Comparison of ENCODE assay signal across 11 cellular contexts in genomic region chr7:1842321-1843221, GRCh38.
DNase-seq lines count a peak whose midpoint lies in the region; ATAC-seq and TF ChIP-seq lines count a peak whose summit lies in the region.
"Had no signal": no experiment of that assay in that cellular context is flagged by ENCODE, and none has a peak within 500 bp of the region (broad histone marks: within the 10 kb centered on the region; RNA-seq: fewer than 3 reads in every experiment).

No MANE protein-coding gene starts in this region.

- no peaks in the 10 kb centered on the region for H3K36me3 ChIP-seq in H7 (replicated peaks; ENCODE audit: control insufficient read depth, insufficient read depth, low read length)
- H3K36me3 ChIP-seq: adrenal gland had no signal

- ATAC-seq in WTC11, result peak; percentile 53
- ATAC-seq in left lobe of liver, result peak; percentile 95
- no peak for ATAC-seq in stimulated activated memory B cell treated with anti-CD40 and anti-IgM and Interleukin-4, amounts not matched to agents 10 μg/mL and 1 μg/mL and 100 μg/mL, for 72 hours
- no peak for ATAC-seq in HG03108 (IDR thresholded peaks at IDR 0.05; ENCODE audit: unreplicated experiment)

- no peaks in the 10 kb centered on the region for H3K36me3 Mint-ChIP-seq in WTC11
- peaks cover 42% of the 10 kb centered on the region for H3K36me3 Mint-ChIP-seq in stimulated activated memory B cell treated with anti-CD40 and anti-IgM and Interleukin-4, amounts not matched to agents 10 μg/mL and 1 μg/mL and 100 μg/mL, for 72 hours

- TF ChIP-seq CTCF in WTC11 (IDR thresholded peaks at IDR 0.05), result no peak

- peak; percentile 80 for DNase-seq in H7
- DNase-seq in WTC11 (ENCODE audit: low spot score), result peak; percentile 30
- DNase-seq in left lobe of liver (ENCODE audit: low spot score), result peak; percentile 89
- DNase-seq in activated CD4-positive, alpha-beta T cell treated with anti-CD3 and anti-CD28 coated beads, Interleukin-2, amount 50 U/mL, for 48 hours, result no peak
- no peak for DNase-seq in caudate nucleus (lab: John Stamatoyannopoulos, UW)
- DNase-seq: DMS153; effector CD4-positive, alpha-beta T cell; NCI-H1930 had no signal

- no peaks in the 10 kb centered on the region for H3K27me3 ChIP-seq in H7 (ENCODE audit: control insufficient read depth, insufficient read depth, low read length)
- H3K27me3 ChIP-seq: adrenal gland had no signal

- no peaks in the 10 kb centered on the region for H3K27me3 Mint-ChIP-seq in WTC11 (ENCODE audit: low read depth)
- H3K27me3 Mint-ChIP-seq in stimulated activated memory B cell treated with anti-CD40 and anti-IgM and Interleukin-4, amounts not matched to agents 10 μg/mL and 1 μg/mL and 100 μg/mL, for 72 hours, result no peaks in the 10 kb centered on the region

- H3K27ac ChIP-seq in caudate nucleus (ENCODE audit: low read depth, low read length), result no peak overlapping the region
- H3K27ac ChIP-seq: adrenal gland had no signal

- no peak overlapping the region for H3K4me3 Mint-ChIP-seq in WTC11
- no peak overlapping the region for H3K4me3 Mint-ChIP-seq in stimulated activated memory B cell treated with anti-CD40 and anti-IgM and Interleukin-4, amounts not matched to agents 10 μg/mL and 1 μg/mL and 100 μg/mL, for 72 hours

- no peak overlapping the region for H3K4me3 ChIP-seq in H7 (ENCODE audit: insufficient read depth, low read depth, low read length)
- H3K4me3 ChIP-seq: adrenal gland had no signal

- H3K9me3 Mint-ChIP-seq in WTC11, result no peaks in the 10 kb centered on the region
- H3K9me3 Mint-ChIP-seq in stimulated activated memory B cell treated with anti-CD40 and anti-IgM and Interleukin-4, amounts not matched to agents 10 μg/mL and 1 μg/mL and 100 μg/mL, for 72 hours, result no peaks in the 10 kb centered on the region

- CTCF ChIA-PET in WTC11 (lab: Charles Lee), result interaction anchor here (0.7 to 1.7 kb wide), 5 partner anchors 13 to 202 kb away, joined by 3 to 6 read pairs (median 3); no protein-coding TSS in a partner anchor

- H3K27ac Mint-ChIP-seq in WTC11, result no peak overlapping the region
- peak overlapping the region; percentile 77 for H3K27ac Mint-ChIP-seq in stimulated activated memory B cell treated with anti-CD40 and anti-IgM and Interleukin-4, amounts not matched to agents 10 μg/mL and 1 μg/mL and 100 μg/mL, for 72 hours

- H3K4me1 Mint-ChIP-seq in WTC11, result no peaks in the 10 kb centered on the region
- peaks cover 9% of the 10 kb centered on the region for H3K4me1 Mint-ChIP-seq in stimulated activated memory B cell treated with anti-CD40 and anti-IgM and Interleukin-4, amounts not matched to agents 10 μg/mL and 1 μg/mL and 100 μg/mL, for 72 hours

- POLR2A ChIA-PET in WTC11 (lab: Charles Lee), result no interaction called here

TF ChIP-seq in WTC11, 78 proteins besides CTCF, POLR2A, EP300 and RAD21:
- TF ChIP-seq ATF1 (CRISPR knock-in tag; IDR thresholded peaks at IDR 0.05) (no peak), SMAD3 (CRISPR knock-in tag; IDR thresholded peaks at IDR 0.05; ENCODE audit: borderline replicate concordance) (no peak), SP1 (CRISPR knock-in tag; conservative IDR thresholded peaks at IDR 0.05) (no peak), PRRX2 (CRISPR knock-in tag; IDR thresholded peaks at IDR 0.05) (no peak)

Comparison
In these comparisons a context has a peak if more than half of its experiments do, and no peak if none do; other contexts are left out.
1. DNase-seq: peak in H7 (single experiment), WTC11 (single experiment) and left lobe of liver (single experiment); none in activated CD4-positive, alpha-beta T cell treated with anti-CD3 and anti-CD28 coated beads, Interleukin-2, amount 50 U/mL, for 48 hours (0 of 2) and caudate nucleus (0 of 61).
2. ATAC-seq: peak in WTC11 (single experiment) and left lobe of liver (single experiment); none in stimulated activated memory B cell treated with anti-CD40 and anti-IgM and Interleukin-4, amounts not matched to agents 10 μg/mL and 1 μg/mL and 100 μg/mL, for 72 hours (single experiment) and HG03108 (single experiment).